In genomic region chr5:78273436-78273835, GRCh38 we compare ENCODE assay signal across 14 cellular contexts.
"Had no signal": no experiment of that assay in that cellular context is flagged by ENCODE, and none has a peak within 500 bp of the region (broad histone marks: within the 10 kb centered on the region; RNA-seq: fewer than 3 reads in every experiment).

No MANE protein-coding gene starts in this region.

- DNase-seq: activated CD4-positive, alpha-beta memory T cell treated with anti-CD3 and anti-CD28 coated beads, Interleukin-2, amount 10 ng/mL, durations not matched to agents 7 days and 5 days; activated effector memory CD4-positive, alpha-beta T cell treated with Interleukin-2 at 50 U/mL for 16 hours; activated naive CD4-positive, alpha-beta T cell treated with anti-CD3 and anti-CD28 coated beads, Interleukin-2, amount 50 U/mL, for 16 hours; activated T-cell treated with anti-CD3 and anti-CD28 coated beads, Interleukin-2, amount 50 U/mL, for 24 hours; left lung; mesenchymal stem cell; occipital lobe; psoas muscle; right lobe of liver; spleen; stomach; testis had no signal

- H3K27me3 ChIP-seq: left lung, right lobe of liver, spleen, stomach, testis had no signal

- H3K4me1 ChIP-seq: right lobe of liver had no signal

- H3K27ac ChIP-seq: left lung, psoas muscle, right lobe of liver, spleen, stomach, testis, VCaP had no signal

- H3K9me3 Mint-ChIP-seq: activated CD4-positive, alpha-beta memory T cell treated with anti-CD3 and anti-CD28 coated beads, Interleukin-2, amount 10 ng/mL, durations not matched to agents 7 days and 5 days; activated T-cell treated with anti-CD3 and anti-CD28 coated beads, Interleukin-2, amount 50 U/mL, for 24 hours; natural killer cell treated with Interleukin-12 subunit alpha and Interleukin-12 subunit beta and Interleukin-15 and Interleukin-18, amount 100 ng/mL, for 72 hours had no signal

- H3K4me3 ChIP-seq: left lung, psoas muscle, right lobe of liver, spleen, stomach, testis had no signal

- H3K9me3 ChIP-seq: left lung, psoas muscle, right lobe of liver, spleen, stomach, testis had no signal

- H3K36me3 Mint-ChIP-seq: natural killer cell treated with Interleukin-12 subunit alpha and Interleukin-12 subunit beta and Interleukin-15 and Interleukin-18, amount 100 ng/mL, for 72 hours had no signal

- ATAC-seq: left lung; natural killer cell treated with Interleukin-12 subunit alpha and Interleukin-12 subunit beta and Interleukin-15 and Interleukin-18, amount 100 ng/mL, for 72 hours; psoas muscle had no signal

- H3K27me3 Mint-ChIP-seq: activated CD4-positive, alpha-beta memory T cell treated with anti-CD3 and anti-CD28 coated beads, Interleukin-2, amount 10 ng/mL, durations not matched to agents 7 days and 5 days; activated T-cell treated with anti-CD3 and anti-CD28 coated beads, Interleukin-2, amount 50 U/mL, for 24 hours; natural killer cell treated with Interleukin-12 subunit alpha and Interleukin-12 subunit beta and Interleukin-15 and Interleukin-18, amount 100 ng/mL, for 72 hours had no signal

- H3K36me3 ChIP-seq: left lung, right lobe of liver, stomach had no signal

- H3K4me3 Mint-ChIP-seq: activated CD4-positive, alpha-beta memory T cell treated with anti-CD3 and anti-CD28 coated beads, Interleukin-2, amount 10 ng/mL, durations not matched to agents 7 days and 5 days; activated T-cell treated with anti-CD3 and anti-CD28 coated beads, Interleukin-2, amount 50 U/mL, for 24 hours; natural killer cell treated with Interleukin-12 subunit alpha and Interleukin-12 subunit beta and Interleukin-15 and Interleukin-18, amount 100 ng/mL, for 72 hours had no signal

- H3K27ac Mint-ChIP-seq: activated CD4-positive, alpha-beta memory T cell treated with anti-CD3 and anti-CD28 coated beads, Interleukin-2, amount 10 ng/mL, durations not matched to agents 7 days and 5 days; activated T-cell treated with anti-CD3 and anti-CD28 coated beads, Interleukin-2, amount 50 U/mL, for 24 hours had no signal
